Comparison of ENCODE assay signal across 8 cellular contexts in genomic region chr1:91499904-91500755, GRCh38. TPM values are rescaled to one million over a fixed set of nuclear protein-coding genes. Genes with fewer than 3 reads are reported as not detected.
DNase-seq lines count a peak whose midpoint lies in the region; ATAC-seq and TF ChIP-seq lines count a peak whose summit lies in the region.

No MANE protein-coding gene starts in this region.

- intact Hi-C loops in prostate gland (cut with DNase I) = loop anchor here (5.0 to 10.0 kb wide), 3 partner anchors 95 to 795 kb away; partner anchors contain the start of genes GLMN, HFM1 and RPAP2

- peak overlapping the region; percentile 80 for H3K4me3 ChIP-seq in HEK293 (ENCODE audit: low read depth, low read length)
- peak overlapping the region; percentile 94 for H3K4me3 ChIP-seq in endodermal cell (ENCODE audit: low read length)
- H3K4me3 ChIP-seq in prostate gland = peak overlapping the region; percentile 47 to 67

- no peaks in the 10 kb centered on the region for H3K27me3 ChIP-seq in endodermal cell (ENCODE audit: control insufficient read depth, insufficient read depth, low read length, poor library complexity, severe bottlenecking)
- no peaks in the 10 kb centered on the region for H3K27me3 ChIP-seq in prostate gland (replicated peaks; ENCODE audit: insufficient read depth)

- H3K4me1 ChIP-seq in HEK293 (ENCODE audit: control insufficient read depth, insufficient read depth, low read length) (no peaks in the 10 kb centered on the region), endodermal cell (ENCODE audit: control insufficient read depth, insufficient read depth, low read length) (peaks cover 6% of the 10 kb centered on the region), prostate gland (replicated peaks) (no peaks in the 10 kb centered on the region)

- peak overlapping the region; percentile 92 for H3K9ac ChIP-seq in endodermal cell (ENCODE audit: extremely low read depth, low read length, poor library complexity, severe bottlenecking)

- H3K27ac Mint-ChIP-seq in endodermal cell = no peak overlapping the region

- H3K4me1 Mint-ChIP-seq in endodermal cell = peaks cover 25% of the 10 kb centered on the region

- TF ChIP-seq CTCF in HEK293 (tag by site-specific recombination; IDR thresholded peaks at IDR 0.05) (no peak), endodermal cell (conservative IDR thresholded peaks at IDR 0.05) (no peak), prostate gland (IDR thresholded peaks at IDR 0.05) (no peak)

- no peak for TF ChIP-seq POLR2A in prostate gland (IDR thresholded peaks at IDR 0.05)

- H3K9me3 Mint-ChIP-seq in endodermal cell = no peaks in the 10 kb centered on the region

- peak; percentile 62 to 83 for DNase-seq in NOMO-1 (lab: John Stamatoyannopoulos, UW; ENCODE audit: unreplicated experiment in 2 of 2)
- peak; percentile 57 for DNase-seq in endodermal cell
- DNase-seq in prostate gland (ENCODE audit: low spot score) = no peak
- no peak for DNase-seq in activated gamma-delta T cell treated with Interleukin-2 at 50 U/mL for 16 hours
- DNase-seq in inferior parietal cortex (ENCODE audit: extremely low spot score) = no peak
- no peak for DNase-seq in NCI-H526 treated with DMSO at 0.1 percent for 48 hours (lab: John Stamatoyannopoulos, UW)

- 24 to 27% methylated on average over 10 to 14 of the region's 14 CpGs for WGBS in endodermal cell (ENCODE audit: insufficient coverage in 1 of 2, insufficient read length in 1 of 2), 2 experiments
- 18% methylated on average over 14 of the region's 14 CpGs for WGBS in prostate gland

- H3K36me3 Mint-ChIP-seq in endodermal cell (ENCODE audit: low read depth) = peaks cover 6% of the 10 kb centered on the region

- CTCF ChIA-PET in HEK293 (lab: Yijun Ruan, JAX) = interaction anchor here (0.6 to 1.1 kb wide), 2 partner anchors 222 to 295 kb away, joined by 3 to 4 read pairs; no protein-coding TSS in a partner anchor

- POLR2A ChIA-PET in HEK293 (lab: Yijun Ruan, JAX) = interaction anchor here (1.6 to 2.0 kb wide), 2 partner anchors 96 to 217 kb away, joined by 3 to 16 read pairs; partner anchors contain the start of gene HFM1

- H3K36me3 ChIP-seq in HEK293 (ENCODE audit: control insufficient read depth in 2 of 2, insufficient read depth in 1 of 2, low read length in 2 of 2) (peaks cover 0 to 10% of the 10 kb centered on the region in 2 experiments; a peak in 1 of 3 replicates), endodermal cell (ENCODE audit: control insufficient read depth, insufficient read depth, low read length) (no peaks in the 10 kb centered on the region), prostate gland (no peaks in the 10 kb centered on the region)

- ATAC-seq in GM18511 (IDR thresholded peaks at IDR 0.05; ENCODE audit: unreplicated experiment) = peak; percentile 23

- no peaks in the 10 kb centered on the region for H3K9me3 ChIP-seq in HEK293 (ENCODE audit: control insufficient read depth, insufficient read depth, low read depth, low read length)
- no peaks in the 10 kb centered on the region for H3K9me3 ChIP-seq in endodermal cell (ENCODE audit: control insufficient read depth, low read length)
- H3K9me3 ChIP-seq in prostate gland = no peaks in the 10 kb centered on the region

- no peaks in the 10 kb centered on the region for H3K27me3 Mint-ChIP-seq in endodermal cell (ENCODE audit: insufficient read depth)

- H3K4me3 Mint-ChIP-seq in endodermal cell = no peak overlapping the region

- H3K27ac ChIP-seq in HEK293 (ENCODE audit: extremely low read depth, low read depth, low read length) = peak overlapping the region; percentile 94
- no peak overlapping the region for H3K27ac ChIP-seq in endodermal cell (ENCODE audit: low read depth, low read length)
- peak overlapping the region; percentile 83 to 89 for H3K27ac ChIP-seq in prostate gland

TF ChIP-seq in HEK293, 187 proteins besides CTCF, POLR2A, EP300 and RAD21 (continues in another document):
- TF ChIP-seq FEZF1 (tag by site-specific recombination; IDR thresholded peaks at IDR 0.05) = no peak
- TF ChIP-seq, protein P1, sequence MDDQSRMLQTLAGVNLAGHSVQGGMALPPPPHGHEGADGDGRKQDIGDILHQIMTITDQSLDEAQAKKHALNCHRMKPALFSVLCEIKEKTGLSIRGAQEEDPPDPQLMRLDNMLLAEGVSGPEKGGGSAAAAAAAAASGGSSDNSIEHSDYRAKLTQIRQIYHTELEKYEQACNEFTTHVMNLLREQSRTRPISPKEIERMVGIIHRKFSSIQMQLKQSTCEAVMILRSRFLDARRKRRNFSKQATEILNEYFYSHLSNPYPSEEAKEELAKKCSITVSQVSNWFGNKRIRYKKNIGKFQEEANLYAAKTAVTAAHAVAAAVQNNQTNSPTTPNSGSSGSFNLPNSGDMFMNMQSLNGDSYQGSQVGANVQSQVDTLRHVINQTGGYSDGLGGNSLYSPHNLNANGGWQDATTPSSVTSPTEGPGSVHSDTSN (CRISPR knock-in tag; IDR thresholded peaks at IDR 0.05) = no peak
- TF ChIP-seq, protein P2, sequence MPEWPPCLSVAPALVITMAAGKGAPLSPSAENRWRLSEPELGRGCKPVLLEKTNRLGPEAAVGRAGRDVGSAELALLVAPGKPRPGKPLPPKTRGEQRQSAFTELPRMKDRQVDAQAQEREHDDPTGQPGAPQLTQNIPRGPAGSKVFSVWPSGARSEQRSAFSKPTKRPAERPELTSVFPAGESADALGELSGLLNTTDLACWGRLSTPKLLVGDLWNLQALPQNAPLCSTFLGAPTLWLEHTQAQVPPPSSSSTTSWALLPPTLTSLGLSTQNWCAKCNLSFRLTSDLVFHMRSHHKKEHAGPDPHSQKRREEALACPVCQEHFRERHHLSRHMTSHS (tag by site-specific recombination; IDR thresholded peaks at IDR 0.05) = no peak
- no peak for TF ChIP-seq ZNF660 (tag by site-specific recombination; IDR thresholded peaks at IDR 0.05)
- TF ChIP-seq GLI2 (tag by site-specific recombination; IDR thresholded peaks at IDR 0.05; ENCODE audit: borderline replicate concordance, low read depth) = no peak
- TF ChIP-seq TSHZ1 (tag by site-specific recombination; IDR thresholded peaks at IDR 0.05; ENCODE audit: borderline replicate concordance) = no peak
- no peak for TF ChIP-seq GLIS1 (tag by site-specific recombination; IDR thresholded peaks at IDR 0.05)
- TF ChIP-seq ZNF37A (tag by site-specific recombination; IDR thresholded peaks at IDR 0.05) = no peak
- TF ChIP-seq TRIM28 (IDR thresholded peaks at IDR 0.05; ENCODE audit: borderline replicate concordance, low read length) = 0 out of 2 replicates have a peak, but pooled peaks have one; percentile 28
- peak; percentile 50 for TF ChIP-seq ZNF600 (tag by site-specific recombination; IDR thresholded peaks at IDR 0.05)
- 0 out of 2 replicates have a peak, but pooled peaks have one; percentile 40 for TF ChIP-seq ZNF624 (tag by site-specific recombination; IDR thresholded peaks at IDR 0.05)
- TF ChIP-seq ZNF514 (tag by site-specific recombination; IDR thresholded peaks at IDR 0.05) = no peak
- no peak for TF ChIP-seq HOXA7 (CRISPR knock-in tag; IDR thresholded peaks at IDR 0.05; ENCODE audit: borderline replicate concordance)
- no peak for TF ChIP-seq ZNF335 (tag by site-specific recombination; conservative IDR thresholded peaks at IDR 0.05)
- TF ChIP-seq ZNF138 (tag by site-specific recombination; IDR thresholded peaks at IDR 0.05; ENCODE audit: borderline replicate concordance) = no peak
- no peak for TF ChIP-seq MYNN (tag by site-specific recombination; IDR thresholded peaks at IDR 0.05; ENCODE audit: borderline replicate concordance)
- TF ChIP-seq ZNF214 (tag by site-specific recombination; IDR thresholded peaks at IDR 0.05; ENCODE audit: borderline replicate concordance) = no peak
- 0 out of 2 replicates have a peak, but pooled peaks have one; percentile 14 for TF ChIP-seq ZBTB48 (tag by site-specific recombination; IDR thresholded peaks at IDR 0.05)
- TF ChIP-seq ZNF658 (tag by site-specific recombination; IDR thresholded peaks at IDR 0.05) = no peak
- no peak for TF ChIP-seq ZNF677 (tag by site-specific recombination; IDR thresholded peaks at IDR 0.05)
- TF ChIP-seq ZNF560 (tag by site-specific recombination; IDR thresholded peaks at IDR 0.05; ENCODE audit: borderline replicate concordance) = no peak
- no peak for TF ChIP-seq ZNF521 (tag by site-specific recombination; IDR thresholded peaks at IDR 0.05)
- no peak for TF ChIP-seq ZNF133 (tag by site-specific recombination; IDR thresholded peaks at IDR 0.05)
- no peak for TF ChIP-seq ZNF174 (tag by site-specific recombination; IDR thresholded peaks at IDR 0.05)
- no peak for TF ChIP-seq ZNF776 (tag by site-specific recombination; IDR thresholded peaks at IDR 0.05; ENCODE audit: borderline replicate concordance)
- TF ChIP-seq SP2 (tag by site-specific recombination; IDR thresholded peaks at IDR 0.05) = no peak
- no peak for TF ChIP-seq WT1 (tag by site-specific recombination; IDR thresholded peaks at IDR 0.05)

RNA-seq across cellular contexts. Expression of gene CDC7, which starts 0.5 kb away (rescaled TPM):
- 10 to 100 TPM; 41.7 to 44.7 TPM for total RNA-seq in endodermal cell
- polyA plus RNA-seq in endodermal cell (2013, experiment 1 of 2) = 39.5 TPM
- polyA plus RNA-seq in endodermal cell (2013, experiment 2 of 2) = 39.7 TPM
- 1 to 10 TPM in 1 of 2 donors, under 1 TPM in 1; 0.68 to 6.1 TPM for total RNA-seq in prostate gland

Comparison
In these comparisons a context has a peak if more than half of its experiments do, and no peak if none do; other contexts are left out.
1. DNase-seq: peak in NOMO-1 (2 of 2) and endodermal cell (single experiment); none in prostate gland (single experiment), activated gamma-delta T cell treated with Interleukin-2 at 50 U/mL for 16 hours (single experiment), inferior parietal cortex (single experiment) and NCI-H526 treated with DMSO at 0.1 percent for 48 hours (single experiment).
2. RNA of gene CDC7, which starts 0.5 kb away (total RNA-seq): 41.7 to 44.7 TPM in endodermal cell; 0.68 to 6.1 TPM in prostate gland; every median in the first group is over 4 times any median in the second.
3. Peak in every context shown above with its lines, with median percentiles within 50 percentile points of each other: H3K4me3 ChIP-seq.